9 cellular contexts compared by ENCODE assay signal in genomic region chr4:45350438-45350837, GRCh38.
A peak's percentile ranks its signal among the peaks of the same experiment; 100 is the strongest.
DNase-seq lines count a peak whose midpoint lies in the region; ATAC-seq and TF ChIP-seq lines count a peak whose summit lies in the region.
"Had no signal": no experiment of that assay in that cellular context is flagged by ENCODE, and none has a peak within 500 bp of the region (broad histone marks: within the 10 kb centered on the region; RNA-seq: fewer than 3 reads in every experiment).

No MANE protein-coding gene starts in this region.

- no peak for TF ChIP-seq POLR2A in GM18505 (IDR thresholded peaks at IDR 0.05; ENCODE audit: borderline replicate concordance, extremely low read depth, insufficient read depth, insufficient read length)

- no peaks in the 10 kb centered on the region for H3K36me3 ChIP-seq in neuronal stem cell (replicated peaks in 1 of 2; ENCODE audit: control insufficient read depth in 2 of 2, insufficient read depth in 2 of 2, low read length in 2 of 2)

- H3K18ac ChIP-seq in neuronal stem cell (ENCODE audit: low read length) = no peak overlapping the region

- no peak overlapping the region for H3K27ac ChIP-seq in neuronal stem cell (replicated peaks; ENCODE audit: low read length)

- no peak overlapping the region for H2BK12ac ChIP-seq in neuronal stem cell (ENCODE audit: low read length)

- WGBS in neuronal stem cell (ENCODE audit: extremely low coverage in 2 of 2, insufficient read length in 2 of 2, insufficient replicate concordance in 1 of 2), 2 donors = no CpG with 5 or more reads among the region's 1 CpG

- H3K4ac ChIP-seq in neuronal stem cell (ENCODE audit: low read length) = no peak overlapping the region

- no peak overlapping the region for H3K23ac ChIP-seq in neuronal stem cell (ENCODE audit: low read depth, low read length, poor library complexity)

- peak overlapping the region; percentile 8 for H3K4me3 ChIP-seq in astrocyte of the spinal cord (ENCODE audit: low read depth, low read length)
- no peak overlapping the region for H3K4me3 ChIP-seq in neuronal stem cell (ENCODE audit: low read length in 2 of 2)

- no peaks in the 10 kb centered on the region for H3K79me1 ChIP-seq in neuronal stem cell (ENCODE audit: low read depth, low read length)

- H3K14ac ChIP-seq in neuronal stem cell (ENCODE audit: low read length) = no peak overlapping the region

- no peak overlapping the region for H2BK15ac ChIP-seq in neuronal stem cell (ENCODE audit: low read length)

- H4K91ac ChIP-seq in neuronal stem cell (ENCODE audit: low read depth, low read length, poor library complexity) = no peak overlapping the region

- peak overlapping the region; percentile 90 for H2AFZ ChIP-seq in neuronal stem cell (ENCODE audit: low read length)

- in situ Hi-C loops in astrocyte of the spinal cord (cut with HindIII; ENCODE audit: low sequenced_read_pairs) = no loop called here

- no peak overlapping the region for H3K4me2 ChIP-seq in neuronal stem cell (ENCODE audit: insufficient read depth, low read length, poor library complexity, severe bottlenecking)

- no peak overlapping the region for H2AK5ac ChIP-seq in neuronal stem cell (ENCODE audit: low read depth, low read length)

- peak; percentile 65 for ATAC-seq in GM18505 (IDR thresholded peaks at IDR 0.05; ENCODE audit: unreplicated experiment)
- ATAC-seq in HG03175 (IDR thresholded peaks at IDR 0.05; ENCODE audit: unreplicated experiment) = peak; percentile 65

- H3K9ac ChIP-seq in neuronal stem cell (ENCODE audit: low read depth, low read length, poor library complexity) = no peak overlapping the region

- TF ChIP-seq CTCF in astrocyte of the spinal cord (IDR thresholded peaks at IDR 0.05; ENCODE audit: low read depth, low read length) = no peak

- H2BK5ac ChIP-seq in neuronal stem cell (ENCODE audit: low read length) = no peak overlapping the region

- H3K27me3 ChIP-seq in neuronal stem cell (ENCODE audit: control insufficient read depth in 3 of 3, insufficient read depth in 3 of 3, low read depth in 1 of 3, low read length in 3 of 3) = no peaks in the 10 kb centered on the region

- H4K8ac ChIP-seq in neuronal stem cell (ENCODE audit: low read depth, low read length) = no peak overlapping the region

- H2BK120ac ChIP-seq in neuronal stem cell (ENCODE audit: low read depth, low read length) = no peak overlapping the region

- no peaks in the 10 kb centered on the region for H3K9me3 ChIP-seq in neuronal stem cell (replicated peaks in 1 of 2; ENCODE audit: control insufficient read depth in 2 of 2, insufficient read depth in 1 of 2, low read depth in 1 of 2, low read length in 2 of 2)

- no peaks in the 10 kb centered on the region for H3K4me1 ChIP-seq in neuronal stem cell (ENCODE audit: control insufficient read depth in 2 of 2, insufficient read depth in 1 of 2, low read depth in 1 of 2, low read length in 2 of 2)

- DNase-seq in astrocyte of the spinal cord (ENCODE audit: low read depth, low spot score) (peak; percentile 70), neuronal stem cell (ENCODE audit: low spot score) (no peak), NCI-H187 (lab: John Stamatoyannopoulos, UW) (no peak), NCI-H2029 treated with DMSO at 0.1 percent for 48 hours (lab: John Stamatoyannopoulos, UW) (no peak), KG1 (lab: John Stamatoyannopoulos, UW) (no peak)
- no peak for DNase-seq in activated effector memory CD4-positive, alpha-beta T cell treated with Interleukin-2 at 50 U/mL for 16 hours
- DNase-seq: SHP77 had no signal
